Comparison of ENCODE assay signal across 8 cellular contexts in genomic region chr9:33778700-33779351, GRCh38. TPM values are rescaled to one million over a fixed set of nuclear protein-coding genes. Genes with fewer than 3 reads are reported as not detected.
DNase-seq lines count a peak whose midpoint lies in the region; ATAC-seq and TF ChIP-seq lines count a peak whose summit lies in the region.

No MANE protein-coding gene starts in this region.

- H3K9me3 ChIP-seq in SK-N-SH, result peaks cover 4% of the 10 kb centered on the region; the same call in 1 of the 2 replicates
- H3K9me3 ChIP-seq in smooth muscle cell (replicated peaks; ENCODE audit: low read depth), result no peaks in the 10 kb centered on the region

- H3K4me3 ChIP-seq in SK-N-SH (ENCODE audit: low read depth in 2 of 2, low read length in 1 of 2) (no peak overlapping the region), smooth muscle cell (no peak overlapping the region)

- H3K27me3 ChIP-seq in SK-N-SH (ENCODE audit: insufficient read depth) (no peaks in the 10 kb centered on the region), smooth muscle cell (ENCODE audit: low read depth) (no peaks in the 10 kb centered on the region)

- H3K36me3 ChIP-seq in SK-N-SH (replicated peaks in 1 of 2; ENCODE audit: control insufficient read depth in 1 of 2, insufficient read depth in 2 of 2, low read length in 1 of 2) (no peaks in the 10 kb centered on the region), smooth muscle cell (ENCODE audit: low read depth) (no peaks in the 10 kb centered on the region)

- DNase-seq in DMS153 treated with DMSO at 0.1 percent for 48 hours (lab: John Stamatoyannopoulos, UW; ENCODE audit: unreplicated experiment) (peak; percentile 79), M059J (ENCODE audit: low read depth) (peak; percentile 61), SK-N-SH (peak; percentile 70), anterior cingulate cortex (lab: John Stamatoyannopoulos, UW) (peak in 35 of 58 donors; percentile 1 to 63 (median 12)), hepatic stellate cell (ENCODE audit: low spot score) (peak; percentile 44), smooth muscle cell (lab: John Stamatoyannopoulos, UW; ENCODE audit: unreplicated experiment) (no peak)

- H3K79me2 ChIP-seq in SK-N-SH (ENCODE audit: insufficient read depth), result no peaks in the 10 kb centered on the region
- no peaks in the 10 kb centered on the region for H3K79me2 ChIP-seq in smooth muscle cell (ENCODE audit: low read depth)

- H3K4me2 ChIP-seq in SK-N-SH (no peak overlapping the region), smooth muscle cell (no peak overlapping the region)

- ATAC-seq in GM21576 (IDR thresholded peaks at IDR 0.05; ENCODE audit: unreplicated experiment) (peak; percentile 70), HG02970 (IDR thresholded peaks at IDR 0.05; ENCODE audit: low FRiP score, unreplicated experiment) (no peak)

- H3K4me1 ChIP-seq in SK-N-SH (ENCODE audit: control insufficient read depth in 1 of 2, insufficient read depth in 2 of 2, low read depth in 1 of 2, low read length in 1 of 2), result peaks cover 3 to 7% of the 10 kb centered on the region in 2 experiments; a peak in 3 of 4 replicates
- no peaks in the 10 kb centered on the region for H3K4me1 ChIP-seq in smooth muscle cell (ENCODE audit: low read depth)

- WGBS in SK-N-SH (ENCODE audit: low lambda C conversion rate), result 17% methylated on average over 6 of the region's 6 CpGs
- 18% methylated on average over 6 of the region's 6 CpGs for WGBS in smooth muscle cell (ENCODE audit: low lambda C conversion rate)

- peak; percentile 77 for TF ChIP-seq RAD21 in SK-N-SH (IDR thresholded peaks at IDR 0.05; ENCODE audit: low read length)

- H4K20me1 ChIP-seq in SK-N-SH (ENCODE audit: insufficient read depth), result no peaks in the 10 kb centered on the region
- no peaks in the 10 kb centered on the region for H4K20me1 ChIP-seq in smooth muscle cell (ENCODE audit: low read depth)

- TF ChIP-seq EP300 in SK-N-SH (IDR thresholded peaks at IDR 0.05; ENCODE audit: borderline replicate concordance in 1 of 2, low read depth in 1 of 2, low read length in 1 of 2), result no peak

- H2AFZ ChIP-seq in SK-N-SH (ENCODE audit: low read depth) (no peak overlapping the region), smooth muscle cell (ENCODE audit: low read depth) (no peak overlapping the region)

- peak; percentile 78 for TF ChIP-seq CTCF in SK-N-SH (IDR thresholded peaks at IDR 0.05)
- TF ChIP-seq CTCF in smooth muscle cell (IDR thresholded peaks at IDR 0.05; ENCODE audit: borderline replicate concordance, insufficient read depth, poor library complexity, severe bottlenecking), result peak; percentile 74

- H3F3A ChIP-seq in SK-N-SH (replicated peaks; ENCODE audit: insufficient read depth) (peaks cover 16% of the 10 kb centered on the region), smooth muscle cell (ENCODE audit: low read depth) (no peaks in the 10 kb centered on the region)

- POLR2A ChIA-PET in SK-N-SH (lab: Yijun Ruan, JAX), result interaction anchor here (1.6 kb wide), 1 partner anchor 41 kb away, joined by 3 read pairs; no protein-coding TSS in a partner anchor

- H3K27ac ChIP-seq in SK-N-SH (ENCODE audit: low read depth in 2 of 2, low read length in 1 of 2), result no peak overlapping the region
- no peak overlapping the region for H3K27ac ChIP-seq in smooth muscle cell (ENCODE audit: low read depth)

- CTCF ChIA-PET in SK-N-SH (lab: Yijun Ruan, JAX), result interaction anchor here (0.6 to 5.0 kb wide), 29 partner anchors 8 to 404 kb away, joined by 3 to 54 read pairs (median 4); partner anchors contain the start of genes PRSS3 and UBE2R2

- H3K9ac ChIP-seq in SK-N-SH, result no peak overlapping the region
- H3K9ac ChIP-seq in smooth muscle cell (ENCODE audit: low read depth), result no peak overlapping the region

- no peaks in the 10 kb centered on the region for H3K9me2 ChIP-seq in SK-N-SH

TF ChIP-seq in SK-N-SH, 30 proteins besides CTCF, POLR2A, EP300 and RAD21:
- TF ChIP-seq SMC3 (IDR thresholded peaks at IDR 0.05; ENCODE audit: low read depth, low read length), result peak; percentile 68
- TF ChIP-seq SIN3A (IDR thresholded peaks at IDR 0.05; ENCODE audit: borderline replicate concordance, low read depth, low read length), result no peak
- peak; percentile 64; the same call in 1 of the 2 replicates for TF ChIP-seq YY1 (IDR thresholded peaks at IDR 0.05; ENCODE audit: low read depth)

RNA-seq across cellular contexts. Expression of gene PRSS3, which starts 16.5 kb away (rescaled TPM):
- total RNA-seq in M059J (2014; rRNA removed; shearing (Covaris generic)), result 0.74 and 3.1 TPM in 2 replicates
- polyA plus RNA-seq in SK-N-SH (2012; rRNA removed), result 2.5 and 4.7 TPM in 2 replicates
- 3.6 and 5.6 TPM in 2 replicates for polyA plus RNA-seq in SK-N-SH (2012; cell fraction: cytosol; rRNA removed)
- polyA plus RNA-seq in SK-N-SH (2012; cell fraction: nucleus; rRNA removed), result 1.2 and 2.3 TPM in 2 replicates
- total RNA-seq in smooth muscle cell, result not detected in 2 replicates
- not detected in 2 replicates for polyA plus RNA-seq in smooth muscle cell

RNA-seq across cellular contexts. Expression of gene UBE2R2, which starts 38.1 kb away (rescaled TPM):
- total RNA-seq in M059J (2014; rRNA removed; shearing (Covaris generic)), result 21.4 and 31.9 TPM in 2 replicates
- polyA plus RNA-seq in SK-N-SH (2012; rRNA removed) (16.4 and 19.7 TPM in 2 replicates), smooth muscle cell (43.2 and 44.2 TPM in 2 replicates)
- 28.0 and 32.2 TPM in 2 replicates for polyA plus RNA-seq in SK-N-SH (2012; cell fraction: cytosol; rRNA removed)
- polyA plus RNA-seq in SK-N-SH (2012; cell fraction: nucleus; rRNA removed), result 12.2 and 18.0 TPM in 2 replicates
- total RNA-seq in smooth muscle cell, result 39.1 and 43.5 TPM in 2 replicates
